Comparison of ENCODE assay signal across 8 cellular contexts in genomic region chr7:7772385-7772784, GRCh38. TPM values are rescaled to one million over a fixed set of nuclear protein-coding genes. Genes with fewer than 3 reads are reported as not detected.
DNase-seq lines count a peak whose midpoint lies in the region; ATAC-seq and TF ChIP-seq lines count a peak whose summit lies in the region.

No MANE protein-coding gene starts in this region.

- no peak overlapping the region for H3K27ac ChIP-seq in CD8-positive, alpha-beta T cell (ENCODE audit: low read depth, low read length)
- H3K27ac ChIP-seq in stomach smooth muscle (ENCODE audit: low read length): no peak overlapping the region

- no peak for TF ChIP-seq CTCF in CD8-positive, alpha-beta T cell (IDR thresholded peaks at IDR 0.05)

- H3K4me3 ChIP-seq in CD8-positive, alpha-beta T cell (ENCODE audit: low read depth, low read length): no peak overlapping the region
- H3K4me3 ChIP-seq in stomach smooth muscle (ENCODE audit: low read length in 2 of 2): peak overlapping the region; percentile 1 to 64

- CTCF ChIA-PET in CD8-positive, alpha-beta T cell (lab: Charles Lee): interaction anchor here (0.6 to 1.3 kb wide), 2 partner anchors 8 to 263 kb away, joined by 3 read pairs; no protein-coding TSS in a partner anchor

- peak overlapping the region; percentile 80 for H3K27ac Mint-ChIP-seq in CD8-positive, alpha-beta T cell
- no peak overlapping the region for H3K27ac Mint-ChIP-seq in central memory CD8-positive, alpha-beta T cell (ENCODE audit: low read depth)

- peak overlapping the region in 1 of 2 donors; percentile 25 for H3K9ac ChIP-seq in stomach smooth muscle (ENCODE audit: low read length in 2 of 2)

- peak; percentile 34 for ATAC-seq in CD8-positive, alpha-beta T cell
- ATAC-seq in GM21529 (IDR thresholded peaks at IDR 0.05; ENCODE audit: unreplicated experiment) (peak; percentile 56), GM19397 (IDR thresholded peaks at IDR 0.05; ENCODE audit: unreplicated experiment) (no peak)
- ATAC-seq in central memory CD8-positive, alpha-beta T cell (replicated peaks; ENCODE audit: extremely low read depth, poor library complexity, severe bottlenecking): no peak

- H3K36me3 ChIP-seq in CD8-positive, alpha-beta T cell (ENCODE audit: insufficient read depth, low read length): no peaks in the 10 kb centered on the region
- no peaks in the 10 kb centered on the region for H3K36me3 ChIP-seq in stomach smooth muscle (ENCODE audit: control insufficient read depth in 2 of 2, insufficient read depth in 2 of 2, low read length in 2 of 2)

- H3K9me3 Mint-ChIP-seq in CD8-positive, alpha-beta T cell: no peaks in the 10 kb centered on the region
- H3K9me3 Mint-ChIP-seq in central memory CD8-positive, alpha-beta T cell: no peaks in the 10 kb centered on the region

- no peaks in the 10 kb centered on the region for H3K9me3 ChIP-seq in CD8-positive, alpha-beta T cell (ENCODE audit: low read length)
- H3K9me3 ChIP-seq in stomach smooth muscle (ENCODE audit: control insufficient read depth in 2 of 2, low read length in 2 of 2): no peaks in the 10 kb centered on the region

- DNase-seq in CD8-positive, alpha-beta T cell: no peak
- DNase-seq in NCI-H2107 treated with DMSO at 0.1 percent for 48 hours (lab: John Stamatoyannopoulos, UW; ENCODE audit: unreplicated experiment) (peak; percentile 98), OCI-M2 (lab: John Stamatoyannopoulos, UW; ENCODE audit: unreplicated experiment) (no peak), RPMI8226 (no peak)
- no peak for DNase-seq in central memory CD8-positive, alpha-beta T cell (ENCODE audit: low spot score in 2 of 2)

- H3K4me1 Mint-ChIP-seq in CD8-positive, alpha-beta T cell (ENCODE audit: low read depth): peaks cover 31% of the 10 kb centered on the region
- peaks cover 17% of the 10 kb centered on the region for H3K4me1 Mint-ChIP-seq in central memory CD8-positive, alpha-beta T cell

- POLR2A ChIA-PET in CD8-positive, alpha-beta T cell (lab: Charles Lee): interaction anchor here (1.1 kb wide), 1 partner anchor 76 kb away, joined by 3 read pairs; no protein-coding TSS in a partner anchor

- H3K27me3 ChIP-seq in CD8-positive, alpha-beta T cell (ENCODE audit: insufficient read depth, low read length): no peaks in the 10 kb centered on the region
- H3K27me3 ChIP-seq in stomach smooth muscle (ENCODE audit: control insufficient read depth in 1 of 2, insufficient read depth in 2 of 2, low read length in 2 of 2): no peaks in the 10 kb centered on the region

- intact Hi-C loops in CD8-positive, alpha-beta T cell (cut with DNase I, micrococcal nuclease): loop anchor here in 1 of 2 experiments (1.0 kb wide), 1 partner anchor 10 kb away; no protein-coding TSS in a partner anchor

- peaks cover 3% of the 10 kb centered on the region for H3K36me3 Mint-ChIP-seq in CD8-positive, alpha-beta T cell
- no peaks in the 10 kb centered on the region for H3K36me3 Mint-ChIP-seq in central memory CD8-positive, alpha-beta T cell (ENCODE audit: insufficient read depth)

- peak overlapping the region; percentile 69 for H3K4me3 Mint-ChIP-seq in CD8-positive, alpha-beta T cell
- H3K4me3 Mint-ChIP-seq in central memory CD8-positive, alpha-beta T cell: peak overlapping the region; percentile 39

- peaks cover 12% of the 10 kb centered on the region for H3K4me1 ChIP-seq in CD8-positive, alpha-beta T cell (ENCODE audit: insufficient read depth, low read length)
- peaks cover 10% of the 10 kb centered on the region for H3K4me1 ChIP-seq in stomach smooth muscle (ENCODE audit: control insufficient read depth, insufficient read depth, low read length)

- H3K27me3 Mint-ChIP-seq in CD8-positive, alpha-beta T cell (ENCODE audit: low read depth): no peaks in the 10 kb centered on the region
- no peaks in the 10 kb centered on the region for H3K27me3 Mint-ChIP-seq in central memory CD8-positive, alpha-beta T cell

RNA-seq across cellular contexts. Expression of gene RPA3, which starts 54.0 kb away (rescaled TPM):
- 10 to 100 TPM; 28.9 to 32.9 TPM for total RNA-seq in CD8-positive, alpha-beta T cell

Comparison
In these comparisons a context has a peak if more than half of its experiments do, and no peak if none do; other contexts are left out.
1. ATAC-seq: peak in CD8-positive, alpha-beta T cell (single experiment) and GM21529 (single experiment); none in central memory CD8-positive, alpha-beta T cell (single experiment) and GM19397 (single experiment).